ENCODE assay signal across 24 cellular contexts in the genomic region with DNA sequence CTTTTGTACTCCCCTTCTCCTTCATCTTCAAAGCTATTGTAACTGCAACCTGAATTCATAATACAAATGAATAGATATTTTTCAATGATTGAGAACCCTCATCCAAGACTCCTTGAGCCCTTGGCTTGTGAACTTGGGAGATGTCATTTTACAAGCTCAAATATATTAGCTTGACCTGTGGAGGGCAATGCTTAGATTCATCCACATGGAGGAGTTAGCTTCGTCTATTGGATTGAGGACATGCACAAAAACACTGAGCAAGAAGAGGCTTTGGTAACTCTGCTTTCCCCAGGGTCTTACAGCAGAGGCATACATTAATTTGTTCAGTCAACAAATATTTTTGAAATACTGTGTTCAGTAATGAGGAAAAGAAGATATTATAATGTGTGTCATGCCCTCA.
"Had no signal": no experiment of that assay in that cellular context is flagged by ENCODE, and none has a peak within 500 bp of the region (broad histone marks: within the 10 kb centered on the region; RNA-seq: fewer than 3 reads in every experiment).

No MANE protein-coding gene starts in this region.

- H3K79me2 ChIP-seq: hepatocyte had no signal

- H3K27ac ChIP-seq: epithelial cell of prostate, gastroesophageal sphincter, heart left ventricle, hepatocyte, neutrophil, prostate gland, right atrium auricular region, stomach, testis, tibial artery had no signal

- H3K9me3 ChIP-seq: gastroesophageal sphincter, heart left ventricle, mucosa of descending colon, neutrophil, prostate gland, right atrium auricular region, stomach, testis, tibial artery had no signal

- H3K27me3 ChIP-seq: gastroesophageal sphincter, heart left ventricle, hepatocyte, neutrophil, right atrium auricular region, stomach, testis, tibial artery had no signal

- H2AFZ ChIP-seq: hepatocyte had no signal

- FAIRE-seq: kidney had no signal

- DNase-seq: cortex of kidney; foreskin fibroblast; heart left ventricle; kidney; mesenchymal stem cell; mucosa of descending colon; naive B cell; stimulated activated CD4-positive, alpha-beta T cell treated with anti-CD3 and anti-CD28 coated beads, Interleukin-2, amount 100 ng/mL, for 24 hours; stimulated activated CD4-positive, alpha-beta T cell treated with anti-CD3 and anti-CD28 coated beads, Interleukin-4, amount 100 ng/mL, for 24 hours; stimulated activated naive CD4-positive, alpha-beta T cell treated with Interleukin-2 at 50 U/mL for 16 hours; stomach; testis; tibial artery had no signal

- H3K36me3 ChIP-seq: gastroesophageal sphincter, heart left ventricle, neutrophil, prostate gland, right atrium auricular region, stomach, tibial artery had no signal

- H3K4me2 ChIP-seq: hepatocyte had no signal

- H3K4me3 ChIP-seq: gastroesophageal sphincter, heart left ventricle, hepatocyte, mucosa of descending colon, prostate gland, right atrium auricular region, stomach, testis, tibial artery had no signal

- H3K4me1 ChIP-seq: heart left ventricle, prostate gland, stomach, testis, tibial artery had no signal

- ATAC-seq: esophagus mucosa; gastroesophageal sphincter; heart left ventricle; left lobe of liver; mucosa of descending colon; natural killer cell treated with Interleukin-12 subunit alpha and Interleukin-12 subunit beta and Interleukin-15 and Interleukin-18, amount 100 ng/mL, for 72 hours; sciatic nerve; stimulated activated effector memory CD8-positive, alpha-beta T cell treated with anti-CD3 and anti-CD28 coated beads, Interleukin-12 subunit alpha, Interleukin-12 subunit beta, amount 100 ng/mL, for 72 hours had no signal
